29 cellular contexts compared by ENCODE assay signal in the genomic region with DNA sequence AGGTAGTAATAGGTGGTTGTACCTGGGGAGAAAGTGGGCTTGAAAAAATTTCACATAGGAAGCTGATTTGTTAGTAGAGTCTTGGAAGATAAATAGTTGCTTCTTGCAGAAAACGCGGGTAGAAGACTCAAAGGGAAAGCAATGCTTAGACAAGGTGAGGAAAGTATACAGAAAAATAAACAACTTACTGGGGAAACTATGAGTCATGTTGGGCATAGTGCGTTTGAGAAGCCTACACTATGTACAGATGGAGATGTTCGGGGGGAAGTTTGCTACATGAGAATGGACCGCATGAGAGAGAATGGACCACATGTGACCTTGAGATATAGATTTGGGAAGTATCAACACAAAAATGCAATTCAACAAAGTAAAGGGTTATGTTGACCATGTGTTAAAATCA.
"Had no signal": no experiment of that assay in that cellular context is flagged by ENCODE, and none has a peak within 500 bp of the region (broad histone marks: within the 10 kb centered on the region; RNA-seq: fewer than 3 reads in every experiment).

No MANE protein-coding gene starts in this region.

- H3K4me3 ChIP-seq: body of pancreas, cardiac muscle cell, coronary artery, dorsolateral prefrontal cortex, gastrocnemius medialis, heart right ventricle, hepatocyte had no signal

- DNase-seq: activated CD4-positive, alpha-beta memory T cell treated with anti-CD3 and anti-CD28 coated beads, Interleukin-2, amount 10 ng/mL, durations not matched to agents 7 days and 5 days; activated CD4-positive, alpha-beta T cell treated with anti-CD3 and anti-CD28 coated beads for 1 hour; activated CD4-positive, alpha-beta T cell treated with anti-CD3 and anti-CD28 coated beads for 4 hours; activated CD4-positive, alpha-beta T cell treated with anti-CD3 and anti-CD28 coated beads, Interleukin-2, amount 10 ng/mL, durations not matched to agents 7 days and 5 days; activated CD4-positive, alpha-beta T cell treated with anti-CD3 and anti-CD28 coated beads, Interleukin-2, amount 50 U/mL, for 4 hours; activated effector memory CD4-positive, alpha-beta T cell treated with Interleukin-2 at 50 U/mL for 16 hours; activated gamma-delta T cell treated with Interleukin-2 at 50 U/mL for 16 hours; activated naive CD4-positive, alpha-beta T cell treated with anti-CD3 and anti-CD28 coated beads, Interleukin-2, amount 50 U/mL, for 16 hours; activated naive CD4-positive, alpha-beta T cell treated with Interleukin-2 at 50 U/mL for 16 hours; activated T-cell treated with anti-CD3 and anti-CD28 coated beads, Interleukin-2, amount 50 U/mL, for 4 hours; amygdala; aorta; body of pancreas; central memory CD4-positive, alpha-beta T cell; cerebellar nuclear complex; dorsolateral prefrontal cortex; effector memory CD4-positive, alpha-beta T cell; endodermal cell; foreskin keratinocyte; gastrocnemius medialis; heart right ventricle; T-helper 1 cell; T-helper 17 cell; T1000 had no signal

- H3K27ac ChIP-seq: body of pancreas, cardiac muscle cell, coronary artery, dorsolateral prefrontal cortex, foreskin keratinocyte, gastrocnemius medialis, heart right ventricle, hepatocyte had no signal

- H3K4me1 ChIP-seq: body of pancreas, foreskin keratinocyte, gastrocnemius medialis had no signal

- H3K36me3 ChIP-seq: cardiac muscle cell, gastrocnemius medialis, heart right ventricle had no signal

- H3K27me3 ChIP-seq: body of pancreas, cardiac muscle cell, dorsolateral prefrontal cortex, foreskin keratinocyte, gastrocnemius medialis, heart right ventricle, hepatocyte had no signal

- H3K9me3 ChIP-seq: body of pancreas, gastrocnemius medialis, heart right ventricle had no signal

- ATAC-seq: activated T-cell treated with anti-CD3 and anti-CD28 coated beads, Interleukin-2, amount 50 U/mL, for 4 hours; activated T-helper 17 cell treated with anti-CD3 and anti-CD28 coated beads, Interleukin-2, amount 50 U/mL, for 72 hours; body of pancreas; esophagus mucosa; foreskin keratinocyte; gastrocnemius medialis; heart right ventricle; T-helper 17 cell had no signal
